Comparison of ENCODE assay signal across 12 cellular contexts in the genomic region with DNA sequence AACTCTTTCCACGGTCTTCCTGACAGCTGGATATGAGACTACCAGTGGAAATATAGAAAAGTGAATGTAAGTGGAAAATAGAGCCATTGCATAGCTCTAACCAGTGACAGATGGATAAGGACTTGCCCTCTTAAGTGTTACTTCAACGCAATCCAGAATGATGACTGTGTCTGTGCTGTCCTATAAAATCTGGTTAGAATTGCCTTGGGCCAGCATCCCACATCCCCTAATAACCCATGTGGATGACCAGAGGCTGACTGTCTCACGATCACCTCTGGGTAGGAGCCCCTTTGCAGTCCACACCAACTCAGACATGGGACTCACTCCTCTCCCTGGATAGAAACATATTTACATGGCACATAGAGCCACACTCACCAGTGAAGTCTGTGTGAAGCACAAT.
"Had no signal": no experiment of that assay in that cellular context is flagged by ENCODE, and none has a peak within 500 bp of the region (broad histone marks: within the 10 kb centered on the region; RNA-seq: fewer than 3 reads in every experiment).

No MANE protein-coding gene starts in this region.

- H3K4me1 ChIP-seq: pancreas, stomach had no signal

- DNase-seq: activated CD4-positive, alpha-beta T cell treated with anti-CD3 and anti-CD28 coated beads for 1 hour; activated CD4-positive, alpha-beta T cell treated with anti-CD3 and anti-CD28 coated beads, Interleukin-2, amount 50 U/mL, for 48 hours; activated CD8-positive, alpha-beta memory T cell treated with anti-CD3 and anti-CD28 coated beads, Interleukin-2, amount 10 ng/mL, durations not matched to agents 7 days and 5 days; activated effector memory CD4-positive, alpha-beta T cell treated with anti-CD3 and anti-CD28 coated beads, Interleukin-2, amount 50 U/mL, for 16 hours; activated T-cell treated with anti-CD3 and anti-CD28 coated beads, Interleukin-2, amount 50 U/mL, for 4 hours; amniotic stem cell; brain microvascular endothelial cell; dermis blood vessel endothelial cell; erythroblast; left ventricle myocardium inferior; pancreas; stomach had no signal

- H3K36me3 ChIP-seq: brain microvascular endothelial cell, left ventricle myocardium inferior, pancreas, stomach had no signal

- H3K9me3 ChIP-seq: left ventricle myocardium inferior, pancreas, stomach had no signal

- H3K27me3 ChIP-seq: brain microvascular endothelial cell, pancreas, stomach had no signal

- H3K4me3 ChIP-seq: left ventricle myocardium inferior, pancreas, stomach had no signal

- H3K27ac ChIP-seq: brain microvascular endothelial cell, left ventricle myocardium inferior, pancreas, stomach had no signal
